In the genomic region with DNA sequence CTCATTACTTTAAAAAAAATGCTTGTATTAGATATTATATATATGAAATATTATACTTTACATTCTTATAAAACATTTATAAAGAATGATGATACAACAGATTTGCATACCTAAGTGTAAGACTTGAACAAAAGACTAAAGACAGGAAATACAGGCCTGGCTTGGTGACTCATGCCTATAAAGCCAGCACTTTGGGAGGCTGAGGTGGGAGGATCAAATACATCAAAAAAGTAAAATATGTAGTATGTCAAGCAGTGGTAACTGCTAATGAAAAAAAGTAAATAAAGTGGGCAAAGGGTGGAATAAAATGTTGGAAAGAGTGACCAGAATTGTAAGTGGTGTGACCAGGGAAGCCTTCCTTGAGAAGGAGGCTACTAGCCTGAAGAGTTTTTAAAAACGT, we compare ENCODE assay signal across 14 cellular contexts.
DNase-seq lines count a peak whose midpoint lies in the region; ATAC-seq and TF ChIP-seq lines count a peak whose summit lies in the region.
"Had no signal": no experiment of that assay in that cellular context is flagged by ENCODE, and none has a peak within 500 bp of the region (broad histone marks: within the 10 kb centered on the region; RNA-seq: fewer than 3 reads in every experiment).

No MANE protein-coding gene starts in this region.

- no peak overlapping the region for H2AFZ ChIP-seq in H9 (ENCODE audit: low read length)

- H3K4me1 Mint-ChIP-seq in H9 = peaks cover 6 to 24% of the 10 kb centered on the region in 2 experiments; a peak in 3 of 4 replicates

- no peaks in the 10 kb centered on the region; the same call in 1 of the 2 replicates for H3K4me1 ChIP-seq in H9 (ENCODE audit: insufficient read depth, low read length)
- no peaks in the 10 kb centered on the region for H3K4me1 ChIP-seq in aorta (ENCODE audit: control insufficient read depth in 1 of 2, insufficient read depth in 2 of 2, low read length in 2 of 2)
- no peaks in the 10 kb centered on the region for H3K4me1 ChIP-seq in BE2C
- H3K4me1 ChIP-seq: ascending aorta, BLaER1, Peyer's patch, sigmoid colon had no signal

- H3K79me1 ChIP-seq in H9 (ENCODE audit: insufficient read depth, low read depth, low read length, poor library complexity, severe bottlenecking) = no peaks in the 10 kb centered on the region

- no peak overlapping the region for H3K4me3 Mint-ChIP-seq in H9

- H2BK5ac ChIP-seq in H9 (ENCODE audit: insufficient read length, low read length) = no peak overlapping the region

- H4K91ac ChIP-seq in H9 (ENCODE audit: insufficient read length, low read depth, low read length) = no peak overlapping the region

- in situ Hi-C loops in ACHN (cut with HindIII; ENCODE audit: low pct_ligation_motif_present, low pct_unique_long_range_greater_than_20kb, low sequenced_read_pairs) (no loop called here), GM13977 (cut with MboI; ENCODE audit: low pct_unique_long_range_greater_than_20kb, low sequenced_read_pairs, unreplicated experiment) (no loop called here)

- H2BK120ac ChIP-seq in H9 (ENCODE audit: low read depth, low read length, poor library complexity, severe bottlenecking) = no peak overlapping the region

- no peak for TF ChIP-seq CTCF in H9 (conservative IDR thresholded peaks at IDR 0.05)
- TF ChIP-seq CTCF in fibroblast of pulmonary artery (IDR thresholded peaks at IDR 0.05; ENCODE audit: low read length, missing control alignments) = no peak
- no peak for TF ChIP-seq CTCF in GM13977 (IDR thresholded peaks at IDR 0.05; ENCODE audit: extremely low read depth, insufficient read depth, missing control alignments)
- TF ChIP-seq CTCF in BE2C (IDR thresholded peaks at IDR 0.05; ENCODE audit: low read depth, low read length) = no peak

- no peak overlapping the region for H3K14ac ChIP-seq in H9 (ENCODE audit: insufficient read depth, low read length)

- no CpG with 5 or more reads among the region's 1 CpG for WGBS in H9 (ENCODE audit: extremely low coverage, insufficient read length, low lambda C conversion rate)
- WGBS in aorta, 2 donors = 90 to 98% methylated on average over 1 of the region's 1 CpG

- H3K36me3 Mint-ChIP-seq in H9 (ENCODE audit: insufficient read depth in 1 of 3, low read depth in 3 of 3) = peaks cover 7 to 11% (median 8%) of the 10 kb centered on the region in 3 experiments

- H3K4me3 ChIP-seq in fibroblast of pulmonary artery (replicated peaks; ENCODE audit: low read depth, low read length) (no peak overlapping the region), aorta (ENCODE audit: low read length in 2 of 2) (no peak overlapping the region), BE2C (ENCODE audit: low read depth, low read length) (no peak overlapping the region)
- H3K4me3 ChIP-seq: ascending aorta, BLaER1, Peyer's patch, sigmoid colon had no signal

- no peak overlapping the region for H2BK12ac ChIP-seq in H9 (ENCODE audit: insufficient read length, low read depth, low read length)

- no peaks in the 10 kb centered on the region for H3K36me3 ChIP-seq in aorta (ENCODE audit: control insufficient read depth in 1 of 2, insufficient read depth in 2 of 2, low read length in 1 of 2)
- H3K36me3 ChIP-seq in BE2C = no peaks in the 10 kb centered on the region
- H3K36me3 ChIP-seq: BLaER1, Peyer's patch, sigmoid colon had no signal

- H3K4ac ChIP-seq in H9 (ENCODE audit: low read depth, low read length) = no peak overlapping the region

- intact Hi-C loops in aorta (cut with DNase I) = no loop called here

- ATAC-seq in aorta (ENCODE audit: low FRiP score) = no peak

- peaks cover 0 to 7% of the 10 kb centered on the region in 2 experiments; a peak in 3 of 5 replicates for H3K9me3 Mint-ChIP-seq in H9

- H2BK15ac ChIP-seq in H9 (ENCODE audit: low read depth, low read length) = no peak overlapping the region

- peak; percentile 13 for DNase-seq in ACHN
- DNase-seq in H9 = no peak
- DNase-seq in SW480 (ENCODE audit: low spot score) = peak; percentile 68
- DNase-seq in fibroblast of pulmonary artery (ENCODE audit: low read depth) = peak; percentile 57
- no peak for DNase-seq in aorta
- no peak for DNase-seq in GM13977 (ENCODE audit: low spot score)
- DNase-seq in BE2C = no peak
- no peak for DNase-seq in DMS 273 (lab: John Stamatoyannopoulos, UW; ENCODE audit: unreplicated experiment)
- DNase-seq: erythroblast, NCI-H2227 treated with DMSO at 0.1 percent for 48 hours, Peyer's patch, sigmoid colon had no signal

- no peak overlapping the region for H2AK5ac ChIP-seq in H9 (ENCODE audit: insufficient read length, low read length)

- H3K9ac ChIP-seq in H9 (ENCODE audit: extremely low read depth, insufficient read length, low read length) = no peak overlapping the region
- H3K9ac ChIP-seq: BLaER1 had no signal

- no peaks in the 10 kb centered on the region for H4K20me1 ChIP-seq in H9 (ENCODE audit: control insufficient read depth, insufficient read depth, insufficient read length)
- H4K20me1 ChIP-seq: BLaER1 had no signal

- no peaks in the 10 kb centered on the region for H3K9me3 ChIP-seq in H9 (ENCODE audit: control insufficient read depth, low read depth, low read length)
- peaks cover 3% of the 10 kb centered on the region for H3K9me3 ChIP-seq in aorta (ENCODE audit: control insufficient read depth, low read length)
- no peaks in the 10 kb centered on the region for H3K9me3 ChIP-seq in BE2C
- H3K9me3 ChIP-seq: BLaER1, Peyer's patch had no signal

- H3K23me2 ChIP-seq in H9 (ENCODE audit: insufficient read length, low read depth, low read length, poor library complexity, severe bottlenecking) = no peaks in the 10 kb centered on the region

- no peaks in the 10 kb centered on the region; the same call in 1 of the 2 replicates for H3K27me3 Mint-ChIP-seq in H9 (ENCODE audit: low read depth)

- H3K27ac Mint-ChIP-seq in H9 = peak overlapping the region in 2 of 3 experiments; percentile 26 to 42; a peak in 2 of 7 replicates

- no peak overlapping the region for H2BK20ac ChIP-seq in H9 (ENCODE audit: low read depth, low read length, poor library complexity, severe bottlenecking)

- H3K56ac ChIP-seq in H9 (ENCODE audit: insufficient read length, low read depth, low read length) = no peak overlapping the region

- H3K27ac ChIP-seq in H9 (ENCODE audit: insufficient read length, low read depth, low read length) (no peak overlapping the region), aorta (ENCODE audit: low read depth in 1 of 2, low read length in 2 of 2) (no peak overlapping the region)
- H3K27ac ChIP-seq: ascending aorta, BLaER1, Peyer's patch, sigmoid colon had no signal

- no peak overlapping the region for H3K18ac ChIP-seq in H9 (ENCODE audit: insufficient read length, low read depth, low read length)

- 0 out of 2 replicates have a peak, but pooled peaks cover 1% of the 10 kb centered on the region for H3K79me2 ChIP-seq in H9 (ENCODE audit: insufficient read depth, low read length)

- no peak overlapping the region for H3T11ph ChIP-seq in H9 (ENCODE audit: low read length)

- no peak overlapping the region for H4K8ac ChIP-seq in H9 (replicated peaks; ENCODE audit: insufficient read length, low read depth, low read length)

- no peak overlapping the region for H3K4me2 ChIP-seq in H9 (ENCODE audit: insufficient read depth, insufficient read length, low read length)
- H3K4me2 ChIP-seq: BLaER1 had no signal

- H4K5ac ChIP-seq in H9 (ENCODE audit: insufficient read length, low read depth, low read length) = no peak overlapping the region

- no peak overlapping the region for H3K23ac ChIP-seq in H9 (ENCODE audit: insufficient read length, low read depth, low read length)

- H3K27me3 ChIP-seq in H9 (ENCODE audit: insufficient read depth, low read length) = no peaks in the 10 kb centered on the region
- H3K27me3 ChIP-seq in aorta (ENCODE audit: control insufficient read depth in 1 of 2, insufficient read depth in 2 of 2, low read length in 1 of 2) = no peaks in the 10 kb centered on the region
- no peaks in the 10 kb centered on the region for H3K27me3 ChIP-seq in BE2C
- H3K27me3 ChIP-seq: ascending aorta, BLaER1, Peyer's patch, sigmoid colon had no signal

Comparison
In these comparisons a context has a peak if more than half of its experiments do, and no peak if none do; other contexts are left out.
1. DNase-seq: peak in ACHN (single experiment), SW480 (single experiment) and fibroblast of pulmonary artery (single experiment); none in H9 (single experiment), aorta (0 of 2), GM13977 (single experiment), BE2C (single experiment) and DMS 273 (single experiment).